ENCODE assay signal across 15 cellular contexts in the genomic region with DNA sequence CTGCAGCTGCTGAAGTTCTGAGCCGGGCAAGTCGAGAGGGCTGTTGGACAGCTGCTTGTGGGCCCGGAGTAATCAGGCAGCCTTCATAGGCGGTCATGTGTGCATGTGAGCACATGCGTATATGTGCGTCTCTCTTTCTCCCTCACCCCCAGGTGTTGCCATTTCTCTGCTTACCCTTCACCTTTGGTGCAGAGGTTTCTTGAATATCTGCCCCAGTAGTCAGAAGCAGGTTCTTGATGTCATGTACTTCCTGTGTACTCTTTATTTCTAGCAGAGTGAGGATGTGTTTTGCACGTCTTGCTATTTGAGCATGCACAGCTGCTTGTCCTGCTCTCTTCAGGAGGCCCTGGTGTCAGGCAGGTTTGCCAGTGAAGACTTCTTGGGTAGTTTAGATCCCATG. TPM values are rescaled to one million over a fixed set of nuclear protein-coding genes. Genes with fewer than 3 reads are reported as not detected.
A peak's percentile ranks its signal among the peaks of the same experiment; 100 is the strongest.
DNase-seq lines count a peak whose midpoint lies in the region; ATAC-seq and TF ChIP-seq lines count a peak whose summit lies in the region.
"Had no signal": no experiment of that assay in that cellular context is flagged by ENCODE, and none has a peak within 500 bp of the region (broad histone marks: within the 10 kb centered on the region; RNA-seq: fewer than 3 reads in every experiment).

No MANE protein-coding gene starts in this region.

- ATAC-seq in GM18505 (IDR thresholded peaks at IDR 0.05; ENCODE audit: unreplicated experiment) (peak; percentile 44), GM19351 (IDR thresholded peaks at IDR 0.05; ENCODE audit: unreplicated experiment) (no peak), GM19328 (IDR thresholded peaks at IDR 0.05; ENCODE audit: unreplicated experiment) (no peak), GM19452 (IDR thresholded peaks at IDR 0.05; ENCODE audit: unreplicated experiment) (no peak), HG03196 (IDR thresholded peaks at IDR 0.05; ENCODE audit: unreplicated experiment) (no peak)
- ATAC-seq: K562, left colon, sciatic nerve had no signal

- no peak for TF ChIP-seq CTCF in nephron (IDR thresholded peaks at IDR 0.05; ENCODE audit: unreplicated experiment in 3 of 3)

- H3K27me3 Mint-ChIP-seq in activated naive CD8-positive, alpha-beta T cell treated with anti-CD3 and anti-CD28 coated beads for 36 hours = no peaks in the 10 kb centered on the region
- H3K27me3 Mint-ChIP-seq in nephron (ENCODE audit: low read depth) = no peaks in the 10 kb centered on the region

- TF ChIP-seq POLR2A in GM18505 (IDR thresholded peaks at IDR 0.05; ENCODE audit: borderline replicate concordance, extremely low read depth, insufficient read depth, insufficient read length) = no peak

- DNase-seq in NAMALWA (ENCODE audit: low spot score) = peak; percentile 84
- no peak for DNase-seq in activated naive CD8-positive, alpha-beta T cell treated with anti-CD3 and anti-CD28 coated beads for 36 hours
- DNase-seq: colonic mucosa, left colon, NCI-H1436 treated with DMSO at 0.1 percent for 48 hours, NCI-H510A treated with DMSO at 0.1 percent for 48 hours had no signal

- peaks cover 35% of the 10 kb centered on the region for H3K36me3 Mint-ChIP-seq in activated naive CD8-positive, alpha-beta T cell treated with anti-CD3 and anti-CD28 coated beads for 36 hours
- H3K36me3 Mint-ChIP-seq in nephron (ENCODE audit: low read depth) = peaks cover 49% of the 10 kb centered on the region

- peak overlapping the region; percentile 87 for H3K27ac Mint-ChIP-seq in activated naive CD8-positive, alpha-beta T cell treated with anti-CD3 and anti-CD28 coated beads for 36 hours
- peak overlapping the region; percentile 45 to 64 (median 49) for H3K27ac Mint-ChIP-seq in nephron

- peaks cover 44% of the 10 kb centered on the region for H3K4me1 Mint-ChIP-seq in activated naive CD8-positive, alpha-beta T cell treated with anti-CD3 and anti-CD28 coated beads for 36 hours
- H3K4me1 Mint-ChIP-seq in nephron = peaks cover 46% of the 10 kb centered on the region

- H3K9me3 Mint-ChIP-seq in activated naive CD8-positive, alpha-beta T cell treated with anti-CD3 and anti-CD28 coated beads for 36 hours = no peaks in the 10 kb centered on the region
- no peaks in the 10 kb centered on the region for H3K9me3 Mint-ChIP-seq in nephron

- H3K4me3 Mint-ChIP-seq in activated naive CD8-positive, alpha-beta T cell treated with anti-CD3 and anti-CD28 coated beads for 36 hours = peak overlapping the region; percentile 1
- H3K4me3 Mint-ChIP-seq in nephron = no peak overlapping the region

RNA-seq across cellular contexts. Expression of gene MAPK13, which starts 21.2 kb away (rescaled TPM):
- 10 to 100 TPM; 53.0 to 53.5 TPM for total RNA-seq in activated naive CD8-positive, alpha-beta T cell treated with anti-CD3 and anti-CD28 coated beads for 36 hours
- total RNA-seq: H4 had no signal
